ENCODE assay signal across 26 cellular contexts in the genomic region with DNA sequence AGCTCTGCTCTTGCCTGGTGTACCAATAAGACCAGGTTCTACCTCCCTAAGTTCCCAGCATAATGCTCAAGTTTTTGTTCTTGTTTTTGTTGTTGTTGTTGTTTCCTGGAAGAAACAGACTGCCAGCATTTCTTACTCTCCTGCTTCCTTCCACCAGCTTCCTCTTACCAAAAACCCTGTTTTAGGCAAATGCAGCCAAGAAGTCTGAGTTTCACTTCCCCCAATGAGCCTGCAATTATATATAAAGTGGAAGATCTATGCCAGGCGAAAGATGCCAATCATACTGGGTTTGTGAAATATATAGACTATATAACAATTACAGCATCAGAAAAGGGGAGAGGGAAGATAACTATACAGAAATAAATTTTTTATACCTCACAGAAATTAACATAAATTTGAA.
"Had no signal": no experiment of that assay in that cellular context is flagged by ENCODE, and none has a peak within 500 bp of the region (broad histone marks: within the 10 kb centered on the region; RNA-seq: fewer than 3 reads in every experiment).

No MANE protein-coding gene starts in this region.

- DNase-seq: activated B cell treated with CpG ODN at 0.5 μM for 24 hours; activated CD4-positive, alpha-beta T cell treated with anti-CD3 and anti-CD28 coated beads for 36 hours; activated CD4-positive, alpha-beta T cell treated with anti-CD3 and anti-CD28 coated beads, Interleukin-2, amount 50 U/mL, for 48 hours; activated effector memory CD4-positive, alpha-beta T cell treated with Interleukin-2 at 50 U/mL for 16 hours; activated naive CD4-positive, alpha-beta T cell treated with anti-CD3 and anti-CD28 coated beads for 36 hours; activated T-cell treated with anti-CD3 and anti-CD28 coated beads, Interleukin-2, amount 50 U/mL, for 72 hours; amygdala; cerebellar nuclear complex; cortex of kidney; endodermal cell; esophagus squamous epithelium; heart left ventricle; left ventricle myocardium superior; mammary epithelial cell; midbrain; natural killer cell; retina; sigmoid colon; stimulated activated CD4-positive, alpha-beta T cell treated with anti-CD3 and anti-CD28 coated beads, Interleukin-4, amount 100 ng/mL, for 1 hour; stimulated activated naive CD4-positive, alpha-beta T cell; T1000 had no signal

- H3K4me3 ChIP-seq: esophagus squamous epithelium, gastroesophageal sphincter, heart left ventricle, sigmoid colon, smooth muscle cell, thoracic aorta had no signal

- H3K27me3 Mint-ChIP-seq: activated B cell treated with CpG ODN at 0.5 μM for 24 hours; activated CD4-positive, alpha-beta T cell treated with anti-CD3 and anti-CD28 coated beads for 36 hours; progenitor cell of endocrine pancreas; type B pancreatic cell had no signal

- H3K27me3 ChIP-seq: esophagus squamous epithelium, gastroesophageal sphincter, heart left ventricle, sigmoid colon had no signal

- H3K36me3 Mint-ChIP-seq: natural killer cell, type B pancreatic cell had no signal

- H3K9me3 Mint-ChIP-seq: endodermal cell, type B pancreatic cell had no signal

- H3K4me1 ChIP-seq: esophagus squamous epithelium, gastroesophageal sphincter, heart left ventricle, sigmoid colon had no signal

- H3K36me3 ChIP-seq: esophagus squamous epithelium, gastroesophageal sphincter, heart left ventricle, sigmoid colon, thoracic aorta had no signal

- H3K4me2 ChIP-seq: smooth muscle cell had no signal

- ATAC-seq: activated CD4-positive, alpha-beta T cell treated with anti-CD3 and anti-CD28 coated beads for 36 hours; activated T-cell treated with anti-CD3 and anti-CD28 coated beads, Interleukin-2, amount 50 U/mL, for 72 hours; gastroesophageal sphincter; heart left ventricle; left ventricle myocardium superior; natural killer cell had no signal

- H3K9me3 ChIP-seq: esophagus squamous epithelium, gastroesophageal sphincter, sigmoid colon, thoracic aorta had no signal

- H3K27ac ChIP-seq: esophagus squamous epithelium, gastroesophageal sphincter, heart left ventricle, sigmoid colon, thoracic aorta had no signal

- H3K4me1 Mint-ChIP-seq: activated B cell treated with CpG ODN at 0.5 μM for 24 hours; activated CD4-positive, alpha-beta T cell treated with anti-CD3 and anti-CD28 coated beads for 36 hours; endodermal cell; natural killer cell had no signal

- H3K4me3 Mint-ChIP-seq: activated B cell treated with CpG ODN at 0.5 μM for 24 hours; activated CD4-positive, alpha-beta T cell treated with anti-CD3 and anti-CD28 coated beads for 36 hours; activated naive CD4-positive, alpha-beta T cell treated with anti-CD3 and anti-CD28 coated beads for 36 hours; activated T-cell treated with anti-CD3 and anti-CD28 coated beads, Interleukin-2, amount 50 U/mL, for 72 hours; endodermal cell; natural killer cell; type B pancreatic cell had no signal

- H3K27ac Mint-ChIP-seq: activated B cell treated with CpG ODN at 0.5 μM for 24 hours; activated CD4-positive, alpha-beta T cell treated with anti-CD3 and anti-CD28 coated beads for 36 hours; activated naive CD4-positive, alpha-beta T cell treated with anti-CD3 and anti-CD28 coated beads for 36 hours; activated T-cell treated with anti-CD3 and anti-CD28 coated beads, Interleukin-2, amount 50 U/mL, for 72 hours; endodermal cell; natural killer cell; progenitor cell of endocrine pancreas; type B pancreatic cell had no signal
